ENCODE assay signal across 26 cellular contexts in the genomic region with DNA sequence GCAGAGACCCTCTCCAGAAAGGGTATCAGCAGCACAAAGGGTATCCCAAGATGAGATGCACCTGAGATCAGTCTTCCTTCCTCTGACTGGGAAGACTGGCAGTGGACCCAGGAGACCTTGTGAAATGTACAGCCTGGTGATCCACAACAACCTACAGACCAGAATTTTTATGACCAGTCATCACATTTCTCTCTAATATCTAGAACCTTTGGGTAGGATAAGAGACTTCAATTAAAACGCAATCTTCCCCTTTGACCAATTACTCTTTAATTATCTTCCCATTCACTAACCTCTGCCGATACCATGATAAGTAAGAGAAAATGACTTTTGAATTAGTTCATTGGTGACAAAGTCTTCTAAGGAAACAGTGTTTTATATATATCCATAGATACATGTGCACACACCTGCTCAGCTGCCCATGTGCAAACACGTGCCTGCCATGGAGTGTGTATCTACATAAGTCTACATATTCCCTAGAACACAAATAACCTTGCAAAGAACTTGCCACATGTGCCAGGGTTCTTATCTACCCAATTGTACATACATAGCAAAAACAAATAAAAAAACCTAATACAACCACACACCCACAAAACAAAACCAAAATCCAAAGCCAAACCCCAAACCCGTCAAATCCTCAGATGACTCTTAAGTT. TPM values are rescaled to one million over a fixed set of nuclear protein-coding genes. Genes with fewer than 3 reads are reported as not detected.
DNase-seq lines count a peak whose midpoint lies in the region; ATAC-seq, FAIRE-seq and TF ChIP-seq lines count a peak whose summit lies in the region.
"Had no signal": no experiment of that assay in that cellular context is flagged by ENCODE, and none has a peak within 500 bp of the region (broad histone marks: within the 10 kb centered on the region; RNA-seq: fewer than 3 reads in every experiment).

No MANE protein-coding gene starts in this region.

- CTCF ChIA-PET in HepG2 (lab: Yijun Ruan, JAX; ENCODE audit: low intra/inter-chr PET ratio, low total read pairs): no interaction called here

- H3K4me3 ChIP-seq in HepG2 (replicated peaks in 1 of 3; ENCODE audit: insufficient read depth in 1 of 3, low read depth in 2 of 3, low read length in 3 of 3) (no peak overlapping the region), right lobe of liver (no peak overlapping the region), stomach (no peak overlapping the region)
- H3K4me3 ChIP-seq: BLaER1 treated with 17β-estradiol and CSF1 and Interleukin-3, amounts not matched to agents 10 nM and 100 nM; GM12878; GM23248 had no signal

- H3K27ac ChIP-seq in HepG2 (ENCODE audit: extremely low read length, insufficient read depth, low read length): no peak overlapping the region
- no peak overlapping the region for H3K27ac ChIP-seq in right lobe of liver
- H3K27ac ChIP-seq in stomach: no peak overlapping the region
- H3K27ac ChIP-seq: 22Rv1; BLaER1 treated with 17β-estradiol and CSF1 and Interleukin-3, amounts not matched to agents 10 nM and 100 nM; GM23248 had no signal

- WGBS in HepG2 (ENCODE audit: low lambda C conversion rate): 18% methylated on average over 4 of the region's 4 CpGs
- 73% methylated on average over 4 of the region's 4 CpGs for WGBS in right lobe of liver (ENCODE audit: insufficient coverage, low coverage, low lambda C conversion rate, missing lambda C conversion rate)
- 37 to 61% (median 48%) methylated on average over 4 of the region's 4 CpGs for WGBS in stomach, 5 donors

- H3K79me2 ChIP-seq in HepG2 (ENCODE audit: insufficient read depth, low read length): no peaks in the 10 kb centered on the region

- DNase-seq in HepG2 (ENCODE audit: low spot score): no peak
- no peak for DNase-seq in right lobe of liver
- DNase-seq in islet precursor cell: peak; percentile 44
- peak; percentile 65 for DNase-seq in stomach
- no peak for DNase-seq in SW 1271 (lab: John Stamatoyannopoulos, UW)
- DNase-seq in activated naive CD8-positive, alpha-beta T cell treated with anti-CD3 and anti-CD28 coated beads for 36 hours: no peak
- DNase-seq: ACHN; AML-193; BE2C; CD4-positive, alpha-beta T cell; CD8-positive, alpha-beta memory T cell; DMS 273 treated with DMSO at 0.1 percent for 48 hours; DMS79; EL; GDM1; GM23248; H9 had no signal

- no peak for FAIRE-seq in HepG2 (lab: Jason Lieb, UNC)
- FAIRE-seq: A204.1, D721Med, GM12878, GM19239 had no signal

- in situ Hi-C loops in HepG2 (cut with HindIII; ENCODE audit: extremely low pct_ligation_motif_present, low pct_unique_long_range_greater_than_20kb): no loop called here

- TF ChIP-seq EP300 in HepG2 (IDR thresholded peaks at IDR 0.05; ENCODE audit: low read depth in 2 of 2, low read length in 2 of 2): no peak
- no peak for TF ChIP-seq EP300 in HepG2 (CRISPR knock-in tag; IDR thresholded peaks at IDR 0.05; ENCODE audit: borderline replicate concordance)
- no peak for TF ChIP-seq EP300 in stomach (IDR thresholded peaks at IDR 0.05)

- peaks cover 2% of the 10 kb centered on the region for H3K4me1 Mint-ChIP-seq in activated naive CD8-positive, alpha-beta T cell treated with anti-CD3 and anti-CD28 coated beads for 36 hours
- H3K4me1 Mint-ChIP-seq: CD14-positive monocyte; CD8-positive, alpha-beta memory T cell; H9 had no signal

- TF ChIP-seq RAD21 in HepG2 (CRISPR knock-in tag; IDR thresholded peaks at IDR 0.05): no peak

- no peak overlapping the region for H2AFZ ChIP-seq in HepG2 (ENCODE audit: low read length)
- H2AFZ ChIP-seq: GM23248 had no signal

- no peak for TF ChIP-seq POLR2A in HepG2 (IDR thresholded peaks at IDR 0.05; ENCODE audit: insufficient read depth in 1 of 2, low read depth in 2 of 2, low read length in 2 of 2)
- no peak for TF ChIP-seq POLR2A in right lobe of liver (IDR thresholded peaks at IDR 0.05)
- no peak for TF ChIP-seq POLR2A in stomach (IDR thresholded peaks at IDR 0.05)

- no peak for ATAC-seq in HepG2
- no peak for ATAC-seq in right lobe of liver
- ATAC-seq: GM12878, HCT116 had no signal

- no TSS peak for BruUV-seq in HepG2 (replicated peaks; lab: Mats Ljungman, UMichigan)

- TF ChIP-seq CTCF in HepG2 (CRISPR knock-in tag; IDR thresholded peaks at IDR 0.05) (no peak), right lobe of liver (IDR thresholded peaks at IDR 0.05) (no peak), stomach (IDR thresholded peaks at IDR 0.05) (no peak)

- H3K27me3 Mint-ChIP-seq in activated naive CD8-positive, alpha-beta T cell treated with anti-CD3 and anti-CD28 coated beads for 36 hours: peaks cover 5% of the 10 kb centered on the region

- intact Hi-C loops in HepG2 (cut with micrococcal nuclease; ENCODE audit: unreplicated experiment): no loop called here
- intact Hi-C loops in right lobe of liver (cut with DNase I): no loop called here
- intact Hi-C loops in stomach (cut with DNase I; ENCODE audit: low total_unique reads): no loop called here

- no peaks in the 10 kb centered on the region for H3K36me3 Mint-ChIP-seq in activated naive CD8-positive, alpha-beta T cell treated with anti-CD3 and anti-CD28 coated beads for 36 hours
- H3K36me3 Mint-ChIP-seq: CD14-positive monocyte; CD8-positive, alpha-beta memory T cell had no signal

- H3K4me2 ChIP-seq in HepG2 (ENCODE audit: low read depth, low read length): no peak overlapping the region
- H3K4me2 ChIP-seq: BLaER1 treated with 17β-estradiol and CSF1 and Interleukin-3, amounts not matched to agents 10 nM and 100 nM had no signal

- POLR2A ChIA-PET in HepG2 (lab: Yijun Ruan, JAX): no interaction called here

- H3K9ac ChIP-seq in HepG2 (ENCODE audit: insufficient read depth, low read depth, low read length): no peak overlapping the region
- H3K9ac ChIP-seq: BLaER1 treated with 17β-estradiol and CSF1 and Interleukin-3, amounts not matched to agents 10 nM and 100 nM; GM23248 had no signal

- H3K36me3 ChIP-seq in HepG2 (replicated peaks in 1 of 2; ENCODE audit: control insufficient read depth in 1 of 2, insufficient read depth in 2 of 2, low read length in 2 of 2) (no peaks in the 10 kb centered on the region), right lobe of liver (no peaks in the 10 kb centered on the region), stomach (no peaks in the 10 kb centered on the region)
- H3K36me3 ChIP-seq: BE2C; BLaER1 treated with 17β-estradiol and CSF1 and Interleukin-3, amounts not matched to agents 10 nM and 100 nM had no signal

- H3K27me3 ChIP-seq in HepG2 (ENCODE audit: control insufficient read depth in 1 of 2, insufficient read depth in 2 of 2, low read length in 2 of 2) (no peaks in the 10 kb centered on the region), right lobe of liver (no peaks in the 10 kb centered on the region), stomach (peaks cover 0 to 15% (median 0%) of the 10 kb centered on the region in 3 donors)
- H3K27me3 ChIP-seq: BE2C; BLaER1 treated with 17β-estradiol and CSF1 and Interleukin-3, amounts not matched to agents 10 nM and 100 nM had no signal

- H3K9me3 Mint-ChIP-seq in activated naive CD8-positive, alpha-beta T cell treated with anti-CD3 and anti-CD28 coated beads for 36 hours: no peaks in the 10 kb centered on the region
- H3K9me3 Mint-ChIP-seq: CD4-positive, alpha-beta T cell; CD8-positive, alpha-beta memory T cell had no signal

- no peak overlapping the region for H3K27ac Mint-ChIP-seq in activated naive CD8-positive, alpha-beta T cell treated with anti-CD3 and anti-CD28 coated beads for 36 hours
- H3K27ac Mint-ChIP-seq: CD4-positive, alpha-beta T cell; CD8-positive, alpha-beta memory T cell; H9 had no signal

- H3K9me3 ChIP-seq in HepG2 (ENCODE audit: low read length): no peaks in the 10 kb centered on the region
- no peaks in the 10 kb centered on the region for H3K9me3 ChIP-seq in right lobe of liver
- H3K9me3 ChIP-seq in stomach: no peaks in the 10 kb centered on the region
- H3K9me3 ChIP-seq: BE2C; BLaER1 treated with 17β-estradiol and CSF1 and Interleukin-3, amounts not matched to agents 10 nM and 100 nM had no signal

- H4K20me1 ChIP-seq in HepG2 (ENCODE audit: insufficient read depth, low read length): no peaks in the 10 kb centered on the region
- H4K20me1 ChIP-seq: BLaER1 treated with 17β-estradiol and CSF1 and Interleukin-3, amounts not matched to agents 10 nM and 100 nM had no signal

- H3K4me1 ChIP-seq in HepG2 (ENCODE audit: insufficient read depth, low read length) (no peaks in the 10 kb centered on the region), right lobe of liver (no peaks in the 10 kb centered on the region), stomach (peaks cover 0 to 5% (median 0%) of the 10 kb centered on the region in 4 donors)
- H3K4me1 ChIP-seq: BE2C; BLaER1 treated with 17β-estradiol and CSF1 and Interleukin-3, amounts not matched to agents 10 nM and 100 nM had no signal

- no peak overlapping the region for H3K4me3 Mint-ChIP-seq in activated naive CD8-positive, alpha-beta T cell treated with anti-CD3 and anti-CD28 coated beads for 36 hours
- H3K4me3 Mint-ChIP-seq: CD4-positive, alpha-beta T cell; CD8-positive, alpha-beta memory T cell; H9 had no signal

RNA-seq across cellular contexts. Expression of gene SLC5A1, which starts 44.2 kb away (rescaled TPM):
- not detected in 2 replicates for total RNA-seq in HepG2 (2016; rRNA removed; fragmentation: Illumina TruSeq; extraction: Trizol)
- not detected in 2 replicates for total RNA-seq in HepG2 (2016; cell fraction: cytosol; rRNA removed; fragmentation: Illumina TruSeq; extraction: Trizol; ENCODE audit: low read depth)
- total RNA-seq in HepG2 (2016; cell fraction: insoluble cytoplasmic fraction; rRNA removed; fragmentation: Illumina TruSeq; extraction: Trizol): not detected in 2 replicates
- total RNA-seq in HepG2 (2016; cell fraction: membrane; rRNA removed; fragmentation: Illumina TruSeq; extraction: Trizol): not detected in 2 replicates
- not detected in 2 replicates for total RNA-seq in HepG2 (2016; cell fraction: nucleus; rRNA removed; fragmentation: Illumina TruSeq; extraction: Trizol)
- not detected in 2 replicates for polyA plus RNA-seq in HepG2 (2011; rRNA removed)
- not detected in 2 replicates for polyA plus RNA-seq in HepG2 (2011; cell fraction: cytosol; rRNA removed)
- polyA plus RNA-seq in HepG2 (2011; cell fraction: nucleus; rRNA removed): not detected in 2 replicates
- polyA plus RNA-seq in HepG2 (2012): not detected in 2 replicates
- polyA plus RNA-seq in HepG2 (2016; cell fraction: cytosol; fragmentation: Illumina TruSeq; extraction: Trizol; ENCODE audit: low read depth): not detected in 2 replicates
- polyA plus RNA-seq in HepG2 (2016; cell fraction: insoluble cytoplasmic fraction; fragmentation: Illumina TruSeq; extraction: Trizol; ENCODE audit: low read depth): not detected in 2 replicates
- polyA plus RNA-seq in HepG2 (2016; cell fraction: membrane; fragmentation: Illumina TruSeq; extraction: Trizol; ENCODE audit: low read depth): not detected in 2 replicates
- polyA plus RNA-seq in HepG2 (2016; cell fraction: nucleus; fragmentation: Illumina TruSeq; extraction: Trizol; ENCODE audit: insufficient read depth, low read depth): not detected in 2 replicates
- polyA minus RNA-seq in HepG2 (2011; rRNA and poly(A)+ RNA removed; ENCODE audit: low replicate concordance): not detected in 2 replicates
- not detected in 2 replicates for polyA minus RNA-seq in HepG2 (2011; cell fraction: cytosol; rRNA and poly(A)+ RNA removed)
- polyA minus RNA-seq in HepG2 (2011; cell fraction: nucleus; rRNA and poly(A)+ RNA removed): not detected in 2 replicates
- total RNA-seq in right lobe of liver: 1 to 10 TPM in 3 of 6 experiments, under 1 TPM in 3; 0.31 to 1.7 (median 0.85) TPM
- total RNA-seq in stomach: 10 to 100 TPM in 1 of 5 donors, 1 to 10 TPM in 2, not detected in 2; 1.0 to 13.8 (median 2.3) TPM
- polyA plus RNA-seq in stomach: 1 to 10 TPM in 1 of 3 donors, under 1 TPM in 1, not detected in 1; 0.68 to 2.8 TPM
- total RNA-seq in activated naive CD8-positive, alpha-beta T cell treated with anti-CD3 and anti-CD28 coated beads for 36 hours: not detected
- total RNA-seq: CD4-positive, alpha-beta T cell; CD8-positive, alpha-beta memory T cell; GM12878; GM23248; H4; H9 had no signal
- polyA plus RNA-seq: CD14-positive monocyte; CD8-positive, alpha-beta memory T cell; GM23248 had no signal

RNA-seq across cellular contexts. Expression of gene YWHAH, which starts 54.6 kb away (rescaled TPM):
- total RNA-seq in HepG2 (2016; rRNA removed; fragmentation: Illumina TruSeq; extraction: Trizol) (92.7 and 112 TPM in 2 replicates), right lobe of liver (10 to 100 TPM; 35.8 to 97.5 (median 59.1) TPM), stomach (100 to 1,000 TPM in 1 of 5 donors, 10 to 100 TPM in 4; 20.5 to 284 (median 81.1) TPM)
- 20.0 and 24.6 TPM in 2 replicates for total RNA-seq in HepG2 (2016; cell fraction: cytosol; rRNA removed; fragmentation: Illumina TruSeq; extraction: Trizol; ENCODE audit: low read depth)
- 93.8 and 101 TPM in 2 replicates for total RNA-seq in HepG2 (2016; cell fraction: insoluble cytoplasmic fraction; rRNA removed; fragmentation: Illumina TruSeq; extraction: Trizol)
- total RNA-seq in HepG2 (2016; cell fraction: membrane; rRNA removed; fragmentation: Illumina TruSeq; extraction: Trizol): 56.3 and 62.2 TPM in 2 replicates
- 30.2 and 35.4 TPM in 2 replicates for total RNA-seq in HepG2 (2016; cell fraction: nucleus; rRNA removed; fragmentation: Illumina TruSeq; extraction: Trizol)
- polyA plus RNA-seq in HepG2 (2011; rRNA removed) (35.6 and 40.9 TPM in 2 replicates), stomach (100 to 1,000 TPM in 2 of 3 donors, 10 to 100 TPM in 1; 60.9 to 156 (median 110) TPM)
- polyA plus RNA-seq in HepG2 (2011; cell fraction: cytosol; rRNA removed): 38.6 and 45.7 TPM in 2 replicates
- polyA plus RNA-seq in HepG2 (2011; cell fraction: nucleus; rRNA removed): 17.5 and 20.3 TPM in 2 replicates
- 78.8 and 95.2 TPM in 2 replicates for polyA plus RNA-seq in HepG2 (2012)
- 19.0 and 24.6 TPM in 2 replicates for polyA plus RNA-seq in HepG2 (2016; cell fraction: cytosol; fragmentation: Illumina TruSeq; extraction: Trizol; ENCODE audit: low read depth)
- 117 and 129 TPM in 2 replicates for polyA plus RNA-seq in HepG2 (2016; cell fraction: insoluble cytoplasmic fraction; fragmentation: Illumina TruSeq; extraction: Trizol; ENCODE audit: low read depth)
- 43.9 and 52.9 TPM in 2 replicates for polyA plus RNA-seq in HepG2 (2016; cell fraction: membrane; fragmentation: Illumina TruSeq; extraction: Trizol; ENCODE audit: low read depth)
- 57.2 and 66.4 TPM in 2 replicates for polyA plus RNA-seq in HepG2 (2016; cell fraction: nucleus; fragmentation: Illumina TruSeq; extraction: Trizol; ENCODE audit: insufficient read depth, low read depth)
- polyA minus RNA-seq in HepG2 (2011; rRNA and poly(A)+ RNA removed; ENCODE audit: low replicate concordance): 18.0 and 27.7 TPM in 2 replicates
- 24.6 and 31.3 TPM in 2 replicates for polyA minus RNA-seq in HepG2 (2011; cell fraction: cytosol; rRNA and poly(A)+ RNA removed)
- polyA minus RNA-seq in HepG2 (2011; cell fraction: nucleus; rRNA and poly(A)+ RNA removed): 12.7 and 18.4 TPM in 2 replicates
- 100 to 1,000 TPM; 173 to 177 TPM for total RNA-seq in activated naive CD8-positive, alpha-beta T cell treated with anti-CD3 and anti-CD28 coated beads for 36 hours

Comparison
In these comparisons a context has a peak if more than half of its experiments do, and no peak if none do; other contexts are left out.
1. DNase-seq: peak in islet precursor cell (single experiment) and stomach (single experiment); none in HepG2 (single experiment), right lobe of liver (0 of 3), SW 1271 (0 of 2) and activated naive CD8-positive, alpha-beta T cell treated with anti-CD3 and anti-CD28 coated beads for 36 hours (single experiment).